ENCODE assay signal across 13 cellular contexts in the genomic region with DNA sequence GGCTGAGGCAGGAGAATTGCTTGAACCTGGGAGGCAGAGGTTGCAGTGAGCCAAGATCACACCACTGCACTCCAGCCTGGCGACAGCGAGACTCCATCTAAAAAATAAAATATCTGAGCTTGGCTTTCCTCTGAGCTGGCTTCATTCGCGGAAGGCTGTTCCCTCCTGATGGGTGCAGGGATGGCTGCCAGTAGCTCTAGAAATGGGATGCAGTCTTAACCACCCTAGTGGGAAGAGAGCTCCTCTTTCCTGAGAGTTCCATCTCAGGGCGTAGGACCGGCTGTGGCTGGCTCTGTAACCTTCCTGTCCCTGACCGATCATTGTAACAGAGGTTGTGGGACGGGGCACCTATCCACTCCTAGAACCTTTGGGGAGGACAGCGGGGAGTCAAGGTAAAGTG. TPM values are rescaled to one million over a fixed set of nuclear protein-coding genes. Genes with fewer than 3 reads are reported as not detected.
DNase-seq lines count a peak whose midpoint lies in the region; ATAC-seq, FAIRE-seq and TF ChIP-seq lines count a peak whose summit lies in the region.
"Had no signal": no experiment of that assay in that cellular context is flagged by ENCODE, and none has a peak within 500 bp of the region (broad histone marks: within the 10 kb centered on the region; RNA-seq: fewer than 3 reads in every experiment).

No MANE protein-coding gene starts in this region.

- no peaks in the 10 kb centered on the region for H3K36me3 Mint-ChIP-seq in GM23338 (ENCODE audit: low read depth)
- H3K36me3 Mint-ChIP-seq in central memory CD8-positive, alpha-beta T cell (ENCODE audit: insufficient read depth), result peaks cover 6% of the 10 kb centered on the region
- peaks cover 16% of the 10 kb centered on the region for H3K36me3 Mint-ChIP-seq in stimulated activated effector memory CD8-positive, alpha-beta T cell treated with anti-CD3 and anti-CD28 coated beads, Interleukin-12 subunit alpha, Interleukin-12 subunit beta, amount 100 ng/mL, for 72 hours

- no peak overlapping the region for H2BK5ac ChIP-seq in mesendoderm (ENCODE audit: low read length)

- H4K20me1 ChIP-seq in GM23338 (replicated peaks; ENCODE audit: insufficient read depth), result peaks cover 39% of the 10 kb centered on the region

- H3K56ac ChIP-seq in mesendoderm (ENCODE audit: low read length), result no peak overlapping the region

- no peak overlapping the region for H4K8ac ChIP-seq in mesendoderm (ENCODE audit: low read depth, low read length)

- H4K5ac ChIP-seq in mesendoderm (ENCODE audit: low read length), result no peak overlapping the region

- no peak for TF ChIP-seq EP300 in A549 (IDR thresholded peaks at IDR 0.05)

- no peak for TF ChIP-seq CTCF in A549 (IDR thresholded peaks at IDR 0.05)
- no peak for TF ChIP-seq CTCF in GM23338 (conservative IDR thresholded peaks at IDR 0.05; ENCODE audit: low read depth in 2 of 2)

- H3K27me3 Mint-ChIP-seq in GM23338 (ENCODE audit: insufficient read depth, low read depth, poor library complexity), result peaks cover 5% of the 10 kb centered on the region
- no peaks in the 10 kb centered on the region for H3K27me3 Mint-ChIP-seq in central memory CD8-positive, alpha-beta T cell
- H3K27me3 Mint-ChIP-seq: CD8-positive, alpha-beta memory T cell; IgD-negative memory B cell had no signal

- POLR2A ChIA-PET in A549 (lab: Yijun Ruan, JAX), result no interaction called here

- H3K27ac Mint-ChIP-seq in GM23338, result no peak overlapping the region
- peak overlapping the region; percentile 38 for H3K27ac Mint-ChIP-seq in central memory CD8-positive, alpha-beta T cell (ENCODE audit: low read depth)
- H3K27ac Mint-ChIP-seq in stimulated activated effector memory CD8-positive, alpha-beta T cell treated with anti-CD3 and anti-CD28 coated beads, Interleukin-12 subunit alpha, Interleukin-12 subunit beta, amount 100 ng/mL, for 72 hours, result peak overlapping the region; percentile 26
- H3K27ac Mint-ChIP-seq: IgD-negative memory B cell had no signal

- H3K9me2 ChIP-seq in GM23338 (ENCODE audit: insufficient read depth), result no peaks in the 10 kb centered on the region

- H3K4me1 ChIP-seq in A549 (peaks cover 3% of the 10 kb centered on the region), GM23338 (ENCODE audit: insufficient read depth) (no peaks in the 10 kb centered on the region), mesendoderm (ENCODE audit: control insufficient read depth, low read depth, low read length) (no peaks in the 10 kb centered on the region)

- no peak overlapping the region for H3K9ac ChIP-seq in mesendoderm (ENCODE audit: low read length)

- WGBS in A549 (ENCODE audit: missing lambda C conversion rate), result 95% methylated on average over 9 of the region's 9 CpGs
- WGBS in mesendoderm (ENCODE audit: extremely low coverage, insufficient coverage, low lambda C conversion rate), result no CpG with 5 or more reads among the region's 9 CpGs

- no peaks in the 10 kb centered on the region for H3K9me3 Mint-ChIP-seq in GM23338
- no peaks in the 10 kb centered on the region for H3K9me3 Mint-ChIP-seq in central memory CD8-positive, alpha-beta T cell
- H3K9me3 Mint-ChIP-seq in stimulated activated effector memory CD8-positive, alpha-beta T cell treated with anti-CD3 and anti-CD28 coated beads, Interleukin-12 subunit alpha, Interleukin-12 subunit beta, amount 100 ng/mL, for 72 hours, result no peaks in the 10 kb centered on the region
- H3K9me3 Mint-ChIP-seq: CD8-positive, alpha-beta memory T cell; IgD-negative memory B cell had no signal

- H3K4me1 Mint-ChIP-seq in GM23338, result peaks cover 10% of the 10 kb centered on the region; the same call in 2 of the 3 replicates
- peaks cover 42% of the 10 kb centered on the region for H3K4me1 Mint-ChIP-seq in central memory CD8-positive, alpha-beta T cell
- H3K4me1 Mint-ChIP-seq in stimulated activated effector memory CD8-positive, alpha-beta T cell treated with anti-CD3 and anti-CD28 coated beads, Interleukin-12 subunit alpha, Interleukin-12 subunit beta, amount 100 ng/mL, for 72 hours, result peaks cover 53% of the 10 kb centered on the region

- no peak overlapping the region for H3K27ac ChIP-seq in A549
- no peak overlapping the region; the same call in 1 of the 2 replicates for H3K27ac ChIP-seq in GM23338 (ENCODE audit: low read depth)
- no peak overlapping the region for H3K27ac ChIP-seq in mesendoderm (ENCODE audit: low read depth, low read length)

- no peak for DNase-seq in A549 (ENCODE audit: low read depth in 1 of 2, low spot score in 1 of 2)
- no peak for DNase-seq in GM23338 (ENCODE audit: low spot score)
- no peak for DNase-seq in central memory CD8-positive, alpha-beta T cell (ENCODE audit: low spot score in 2 of 2)
- no peak for DNase-seq in stimulated activated effector memory CD8-positive, alpha-beta T cell treated with anti-CD3 and anti-CD28 coated beads, Interleukin-12 subunit alpha, Interleukin-12 subunit beta, amount 100 ng/mL, for 72 hours (ENCODE audit: low spot score in 2 of 2)
- no peak for DNase-seq in NCI-H2107 treated with DMSO at 0.1 percent for 48 hours (lab: John Stamatoyannopoulos, UW; ENCODE audit: unreplicated experiment)
- DNase-seq in mesendoderm, result no peak

- H2BK15ac ChIP-seq in mesendoderm (replicated peaks; ENCODE audit: low read depth), result no peak overlapping the region

- H3K4me3 ChIP-seq in A549 (no peak overlapping the region), GM23338 (no peak overlapping the region), mesendoderm (ENCODE audit: low read length) (no peak overlapping the region)

- H3K9me3 ChIP-seq in A549, result no peaks in the 10 kb centered on the region
- H3K9me3 ChIP-seq: BE2C had no signal

- H3K4me2 ChIP-seq in A549 (no peak overlapping the region), GM23338 (no peak overlapping the region), mesendoderm (ENCODE audit: low read length) (no peak overlapping the region)

- no peak for TF ChIP-seq POLR2A in A549 (IDR thresholded peaks at IDR 0.05; ENCODE audit: low read length)

- H3F3A ChIP-seq in GM23338 (replicated peaks; ENCODE audit: low read depth), result 0 out of 2 replicates have a peak, but pooled peaks cover 2% of the 10 kb centered on the region

- H3K79me2 ChIP-seq in GM23338 (replicated peaks; ENCODE audit: insufficient read depth), result peaks cover 59% of the 10 kb centered on the region
- peaks cover 16% of the 10 kb centered on the region for H3K79me2 ChIP-seq in mesendoderm (ENCODE audit: control insufficient read depth, insufficient read depth, low read length)

- peak; percentile 4 to 9; a peak in 3 of 6 replicates for ATAC-seq in A549
- ATAC-seq in GM23338, result peak; percentile 6; the same call in 2 of the 3 replicates
- no peak for ATAC-seq in central memory CD8-positive, alpha-beta T cell (replicated peaks; ENCODE audit: extremely low read depth, poor library complexity, severe bottlenecking)
- no peak for ATAC-seq in stimulated activated effector memory CD8-positive, alpha-beta T cell treated with anti-CD3 and anti-CD28 coated beads, Interleukin-12 subunit alpha, Interleukin-12 subunit beta, amount 100 ng/mL, for 72 hours
- no peak for ATAC-seq in HG03159 (IDR thresholded peaks at IDR 0.05; ENCODE audit: unreplicated experiment)

- H3K27me3 ChIP-seq in GM23338 (ENCODE audit: insufficient read depth), result no peaks in the 10 kb centered on the region
- H3K27me3 ChIP-seq in mesendoderm (ENCODE audit: insufficient read depth, low read length, poor library complexity), result no peaks in the 10 kb centered on the region
- H3K27me3 ChIP-seq: BE2C had no signal

- no peak overlapping the region for H3K4me3 Mint-ChIP-seq in GM23338
- H3K4me3 Mint-ChIP-seq in central memory CD8-positive, alpha-beta T cell, result no peak overlapping the region
- H3K4me3 Mint-ChIP-seq in stimulated activated effector memory CD8-positive, alpha-beta T cell treated with anti-CD3 and anti-CD28 coated beads, Interleukin-12 subunit alpha, Interleukin-12 subunit beta, amount 100 ng/mL, for 72 hours, result no peak overlapping the region
- H3K4me3 Mint-ChIP-seq: CD8-positive, alpha-beta memory T cell had no signal

- H2AK5ac ChIP-seq in mesendoderm (ENCODE audit: low read length), result no peak overlapping the region

- H3K79me1 ChIP-seq in mesendoderm (ENCODE audit: low read length), result peaks cover 28% of the 10 kb centered on the region

- H2BK120ac ChIP-seq in mesendoderm (ENCODE audit: low read depth, low read length), result no peak overlapping the region

- no peak for FAIRE-seq in A549 (lab: Jason Lieb, UNC)
- FAIRE-seq: A204.1, H54 had no signal

- no peak overlapping the region for H3K4ac ChIP-seq in mesendoderm (ENCODE audit: low read depth, low read length)

- H2AFZ ChIP-seq in GM23338, result no peak overlapping the region

- no peaks in the 10 kb centered on the region for H3K36me3 ChIP-seq in GM23338 (ENCODE audit: insufficient read depth)
- H3K36me3 ChIP-seq in mesendoderm (ENCODE audit: control insufficient read depth, insufficient read depth, low read length), result no peaks in the 10 kb centered on the region
- H3K36me3 ChIP-seq: BE2C had no signal

- CTCF ChIA-PET in A549 (lab: Yijun Ruan, JAX), result interaction anchor here (0.6 to 6.1 kb wide), 28 partner anchors 8 to 599 kb away, joined by 3 to 51 read pairs (median 4); a partner anchor contains a TSS

- no peak overlapping the region for H3K23ac ChIP-seq in mesendoderm (ENCODE audit: low read length)

- no peak for TF ChIP-seq RAD21 in A549 (conservative IDR thresholded peaks at IDR 0.05 in 1 of 2, IDR thresholded peaks at IDR 0.05 in 1 of 2)

- H3K18ac ChIP-seq in mesendoderm (ENCODE audit: low read length), result no peak overlapping the region

RNA-seq across cellular contexts. Expression of a gene that starts 32.4 kb away (rescaled TPM):
- polyA plus RNA-seq in A549 (2011; rRNA removed) (7.6 and 9.1 TPM in 2 replicates), A549 (2017; fragmentation: RNase III; extraction: RNeasy Plus Mini Kit Qiagen cat#74134 plus additional on column Dnase treatment) (18.7 to 21.9 TPM (median 21.8 TPM) in 3 replicates), GM23338 (2016; fragmentation: Nextera tagmentation; extraction: Ambion mirVana) (6.9 and 7.8 TPM in 2 replicates)
- polyA plus RNA-seq in A549 (2012; cell fraction: cytosol; rRNA removed), result 22.2 and 27.1 TPM in 2 replicates
- 48.6 and 55.2 TPM in 2 replicates for polyA plus RNA-seq in A549 (2012; cell fraction: nucleus; rRNA removed)
- polyA minus RNA-seq in A549 (2011; rRNA and poly(A)+ RNA removed), result 15.4 and 15.8 TPM in 2 replicates
- total RNA-seq in GM23338 (2014; rRNA removed; shearing (Covaris generic)), result 33.3 and 47.2 TPM in 2 replicates
- 10.0 TPM for polyA plus RNA-seq in mesendoderm (2013, experiment 1 of 2)
- polyA plus RNA-seq in mesendoderm (2013, experiment 2 of 2), result 10.7 TPM

RNA-seq across cellular contexts. Expression of a gene that starts 35.4 kb away (rescaled TPM):
- polyA plus RNA-seq in A549 (2011; rRNA removed), result 0.12 and 0.21 TPM in 2 replicates
- polyA plus RNA-seq in A549 (2012; cell fraction: cytosol; rRNA removed), result 0.07 and 0.19 TPM in 2 replicates
- 1.8 and 2.5 TPM in 2 replicates for polyA plus RNA-seq in A549 (2012; cell fraction: nucleus; rRNA removed)
- polyA plus RNA-seq in A549 (2017; fragmentation: RNase III; extraction: RNeasy Plus Mini Kit Qiagen cat#74134 plus additional on column Dnase treatment), result 0.10 to 0.18 TPM (median 0.15 TPM) in 3 replicates
- 0.15 TPM in 1 of 2 replicates, not detected in the other for polyA minus RNA-seq in A549 (2011; rRNA and poly(A)+ RNA removed)
- total RNA-seq in GM23338 (2014; rRNA removed; shearing (Covaris generic)), result 1.3 and 2.2 TPM in 2 replicates
- 0.09 and 0.24 TPM in 2 replicates for polyA plus RNA-seq in GM23338 (2016; fragmentation: Nextera tagmentation; extraction: Ambion mirVana)
- 0.01 TPM for polyA plus RNA-seq in mesendoderm (2013, experiment 1 of 2)
- 0.03 TPM for polyA plus RNA-seq in mesendoderm (2013, experiment 2 of 2)
- polyA plus RNA-seq: IgD-negative memory B cell had no signal

RNA-seq across cellular contexts. Expression of a gene that starts 46.3 kb away (rescaled TPM):
- polyA plus RNA-seq in A549 (2011; rRNA removed), result 42.2 and 49.2 TPM in 2 replicates
- 86.7 and 115 TPM in 2 replicates for polyA plus RNA-seq in A549 (2012; cell fraction: cytosol; rRNA removed)
- 97.2 and 109 TPM in 2 replicates for polyA plus RNA-seq in A549 (2012; cell fraction: nucleus; rRNA removed)
- 75.3 to 86.0 TPM (median 79.4 TPM) in 3 replicates for polyA plus RNA-seq in A549 (2017; fragmentation: RNase III; extraction: RNeasy Plus Mini Kit Qiagen cat#74134 plus additional on column Dnase treatment)
- polyA minus RNA-seq in A549 (2011; rRNA and poly(A)+ RNA removed), result 23.2 and 33.1 TPM in 2 replicates
- total RNA-seq in GM23338 (2014; rRNA removed; shearing (Covaris generic)), result 49.6 and 52.6 TPM in 2 replicates
- polyA plus RNA-seq in GM23338 (2016; fragmentation: Nextera tagmentation; extraction: Ambion mirVana), result 90.5 and 91.6 TPM in 2 replicates
- polyA plus RNA-seq in mesendoderm (2013, experiment 1 of 2), result 31.9 TPM
- polyA plus RNA-seq in mesendoderm (2013, experiment 2 of 2), result 35.0 TPM

RNA-seq across cellular contexts. Expression of a gene that starts 49.1 kb away (rescaled TPM):
- 0.25 and 0.34 TPM in 2 replicates for polyA plus RNA-seq in A549 (2011; rRNA removed)
- 2.7 and 3.7 TPM in 2 replicates for polyA plus RNA-seq in A549 (2012; cell fraction: cytosol; rRNA removed)
- 4.6 and 8.2 TPM in 2 replicates for polyA plus RNA-seq in A549 (2012; cell fraction: nucleus; rRNA removed)
- polyA plus RNA-seq in A549 (2017; fragmentation: RNase III; extraction: RNeasy Plus Mini Kit Qiagen cat#74134 plus additional on column Dnase treatment), result 2.7 to 3.6 TPM (median 3.4 TPM) in 3 replicates
- 0.50 and 0.73 TPM in 2 replicates for polyA minus RNA-seq in A549 (2011; rRNA and poly(A)+ RNA removed)
- total RNA-seq in GM23338 (2014; rRNA removed; shearing (Covaris generic)), result 10.3 and 13.4 TPM in 2 replicates
- polyA plus RNA-seq in GM23338 (2016; fragmentation: Nextera tagmentation; extraction: Ambion mirVana), result 16.5 and 18.6 TPM in 2 replicates
- polyA plus RNA-seq in mesendoderm (2013, experiment 1 of 2), result 5.4 TPM
- 5.6 TPM for polyA plus RNA-seq in mesendoderm (2013, experiment 2 of 2)
- polyA plus RNA-seq: AG04450 had no signal

RNA-seq across cellular contexts. Expression of a gene that starts 52.7 kb away (rescaled TPM):
- polyA plus RNA-seq in A549 (2011; rRNA removed) (29.8 and 30.2 TPM in 2 replicates), A549 (2017; fragmentation: RNase III; extraction: RNeasy Plus Mini Kit Qiagen cat#74134 plus additional on column Dnase treatment) (23.7 to 30.5 TPM (median 28.5 TPM) in 3 replicates), GM23338 (2016; fragmentation: Nextera tagmentation; extraction: Ambion mirVana) (74.7 and 81.9 TPM in 2 replicates)
- polyA plus RNA-seq in A549 (2012; cell fraction: cytosol; rRNA removed), result 52.5 and 63.1 TPM in 2 replicates
- 41.4 and 46.2 TPM in 2 replicates for polyA plus RNA-seq in A549 (2012; cell fraction: nucleus; rRNA removed)
- polyA minus RNA-seq in A549 (2011; rRNA and poly(A)+ RNA removed), result 9.0 and 12.0 TPM in 2 replicates
- total RNA-seq in GM23338 (2014; rRNA removed; shearing (Covaris generic)), result 23.3 and 29.4 TPM in 2 replicates
- 17.1 TPM for polyA plus RNA-seq in mesendoderm (2013, experiment 1 of 2)
- 16.6 TPM for polyA plus RNA-seq in mesendoderm (2013, experiment 2 of 2)

Comparison
In these comparisons a context has a peak if more than half of its experiments do, and no peak if none do; other contexts are left out.
1. ATAC-seq: peak in A549 (2 of 2) and GM23338 (single experiment); none in central memory CD8-positive, alpha-beta T cell (single experiment), stimulated activated effector memory CD8-positive, alpha-beta T cell treated with anti-CD3 and anti-CD28 coated beads, Interleukin-12 subunit alpha, Interleukin-12 subunit beta, amount 100 ng/mL, for 72 hours (single experiment) and HG03159 (single experiment).